ENCODE assay signal across 8 cellular contexts in genomic region chr2:88170472-88170892, GRCh38. TPM values are rescaled to one million over a fixed set of nuclear protein-coding genes. Genes with fewer than 3 reads are reported as not detected.
DNase-seq lines count a peak whose midpoint lies in the region; ATAC-seq, FAIRE-seq and TF ChIP-seq lines count a peak whose summit lies in the region.

No MANE protein-coding gene starts in this region.

- WGBS in lower leg skin, 2 donors = 3 to 5% methylated on average over 19 to 30 of the region's 37 CpGs
- WGBS in thymus = 11% methylated on average over 37 of the region's 37 CpGs

- no peaks in the 10 kb centered on the region for H3K79me2 ChIP-seq in ACC112 (ENCODE audit: control insufficient read depth, insufficient read depth, low read length, unreplicated experiment)

- FAIRE-seq in bronchial epithelial cell (lab: Jason Lieb, UNC) = no peak

- H3K27ac ChIP-seq in ACC112 (ENCODE audit: low read depth, low read length) (peak overlapping the region; percentile 30; the same call in 1 of the 2 replicates), thymus (ENCODE audit: low read depth) (no peak overlapping the region)

- DNase-seq in bronchial epithelial cell (ENCODE audit: low read depth) (no peak), lower leg skin (ENCODE audit: low spot score in 2 of 2) (peak in 1 of 2 donors; percentile 88), posterior vena cava (ENCODE audit: low spot score) (no peak), ecto neural progenitor cell (ENCODE audit: low spot score) (no peak), NCI-H1092 treated with DMSO at 0.1 percent for 48 hours (lab: John Stamatoyannopoulos, UW) (no peak)

- peaks cover 2% of the 10 kb centered on the region for H3K9me3 ChIP-seq in thymus (ENCODE audit: control insufficient read depth)

- H3K36me3 ChIP-seq in ACC112 (ENCODE audit: insufficient read depth, low read length) (peaks cover 4% of the 10 kb centered on the region), bronchial epithelial cell (ENCODE audit: control insufficient read depth, insufficient read depth, low read length) (no peaks in the 10 kb centered on the region), thymus (ENCODE audit: control insufficient read depth, insufficient read depth) (no peaks in the 10 kb centered on the region)

- intact Hi-C loops in lower leg skin (cut with DNase I; ENCODE audit: low total_unique reads) = loop anchor here (10.0 kb wide), 1 partner anchor 116 kb away; the partner anchor contains the start of gene KRCC1
- intact Hi-C loops in posterior vena cava (cut with DNase I) = no loop called here

- peak overlapping the region; percentile 98 for H3K4me3 ChIP-seq in ACC112 (ENCODE audit: low read depth, low read length)
- H3K4me3 ChIP-seq in bronchial epithelial cell (ENCODE audit: low read depth, low read length) = peak overlapping the region; percentile 36
- H3K4me3 ChIP-seq in lower leg skin (ENCODE audit: low read depth, poor library complexity, severe bottlenecking) = peak overlapping the region; percentile 40
- H3K4me3 ChIP-seq in thymus (ENCODE audit: low read length) = peak overlapping the region; percentile 38

- TF ChIP-seq CTCF in bronchial epithelial cell (IDR thresholded peaks at IDR 0.05; ENCODE audit: insufficient read depth, low read length, severe bottlenecking) (no peak), lower leg skin (IDR thresholded peaks at IDR 0.05) (no peak)

- ATAC-seq in HG02759 (IDR thresholded peaks at IDR 0.05; ENCODE audit: unreplicated experiment) = peak; percentile 42

- H3K27me3 ChIP-seq in ACC112 (ENCODE audit: insufficient read depth, low read length) (no peaks in the 10 kb centered on the region), bronchial epithelial cell (ENCODE audit: control insufficient read depth, insufficient read depth, low read length) (peaks cover 2% of the 10 kb centered on the region), thymus (ENCODE audit: control insufficient read depth, insufficient read depth) (peaks cover 5% of the 10 kb centered on the region)

- TF ChIP-seq POLR2A in lower leg skin (IDR thresholded peaks at IDR 0.05) = no peak

- H2AFZ ChIP-seq in ACC112 (ENCODE audit: low read length, unreplicated experiment) = peak overlapping the region; percentile 96

- peaks cover 5% of the 10 kb centered on the region for H3K4me1 ChIP-seq in ACC112 (ENCODE audit: control insufficient read depth, insufficient read depth, low read length, unreplicated experiment)
- no peaks in the 10 kb centered on the region for H3K4me1 ChIP-seq in thymus (ENCODE audit: control insufficient read depth, insufficient read depth, low read length)

RNA-seq across cellular contexts. Expression of gene THNSL2, which starts 0.3 kb away (rescaled TPM):
- total RNA-seq in bronchial epithelial cell = 2.4 and 8.1 TPM in 2 replicates
- total RNA-seq in lower leg skin = 10 to 100 TPM in 3 of 4 donors, 1 to 10 TPM in 1; 2.4 to 21.3 (median 13.7) TPM
- polyA plus RNA-seq in thymus = 18.9 TPM
- total RNA-seq in posterior vena cava = 10 to 100 TPM in 1 of 2 donors, 1 to 10 TPM in 1; 7.1 to 12.3 TPM

RNA-seq across cellular contexts. Expression of gene FABP1, which starts 42.6 kb away (rescaled TPM):
- total RNA-seq in bronchial epithelial cell (not detected in 2 replicates), lower leg skin (not detected), posterior vena cava (not detected)
- polyA plus RNA-seq in thymus = 1.4 TPM

Comparison
In these comparisons a context has a peak if more than half of its experiments do, and no peak if none do; other contexts are left out.
1. H3K4me3 ChIP-seq: peak in every context shown above with its lines; median percentile 98 in ACC112; 40 in lower leg skin; 38 in thymus; 36 in bronchial epithelial cell.